In genomic region chr6:16263464-16263863, GRCh38 we compare ENCODE assay signal across 1 cellular context. TPM values are rescaled to one million over a fixed set of nuclear protein-coding genes. Genes with fewer than 3 reads are reported as not detected.
"Had no signal": no experiment of that assay in that cellular context is flagged by ENCODE, and none has a peak within 500 bp of the region (broad histone marks: within the 10 kb centered on the region; RNA-seq: fewer than 3 reads in every experiment).

No MANE protein-coding gene starts in this region.

RNA-seq across cellular contexts. Expression of gene GMPR, which starts 25.1 kb away (rescaled TPM):
- total RNA-seq: HepG2 had no signal
- polyA plus RNA-seq: HepG2 had no signal
